Comparison of ENCODE assay signal across 15 cellular contexts in the genomic region with DNA sequence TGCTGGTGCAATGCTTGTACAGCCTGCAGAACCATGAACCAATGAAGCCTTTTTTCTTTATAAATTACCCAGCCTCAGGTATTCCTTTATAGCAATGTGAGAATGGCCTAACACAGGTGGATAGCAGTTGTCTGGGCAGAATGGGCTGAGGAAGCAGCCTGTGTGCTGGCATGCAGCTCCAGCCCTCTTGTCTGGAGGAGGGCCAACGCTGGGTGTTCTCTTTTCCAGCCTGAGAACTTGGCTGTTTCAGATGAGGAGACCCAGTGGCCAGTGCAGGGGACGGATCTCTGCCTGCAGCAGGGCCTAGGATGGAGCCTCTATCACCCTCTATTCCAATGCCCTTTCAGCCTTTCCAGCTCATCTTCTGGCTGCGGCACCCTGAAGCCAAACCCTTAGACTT. TPM values are rescaled to one million over a fixed set of nuclear protein-coding genes. Genes with fewer than 3 reads are reported as not detected.
DNase-seq lines count a peak whose midpoint lies in the region; ATAC-seq and TF ChIP-seq lines count a peak whose summit lies in the region.
"Had no signal": no experiment of that assay in that cellular context is flagged by ENCODE, and none has a peak within 500 bp of the region (broad histone marks: within the 10 kb centered on the region; RNA-seq: fewer than 3 reads in every experiment).

No MANE protein-coding gene starts in this region.

- H3K27me3 ChIP-seq in left ventricle myocardium inferior (ENCODE audit: low read depth) (no peaks in the 10 kb centered on the region), psoas muscle (ENCODE audit: insufficient read depth in 3 of 3, low read length in 2 of 3) (no peaks in the 10 kb centered on the region)
- H3K27me3 ChIP-seq: BLaER1 treated with 17β-estradiol and CSF1 and Interleukin-3, amounts not matched to agents 10 nM and 100 nM had no signal

- POLR2A ChIA-PET in activated CD8-positive, alpha-beta T cell treated with anti-CD3 and anti-CD28 coated beads, Interleukin-2, amount 10 ng/mL, durations not matched to agents 7 days and 5 days (lab: Charles Lee), result no interaction called here

- peaks cover 0 to under 1% of the 10 kb centered on the region in 2 donors for H3K9me3 Mint-ChIP-seq in natural killer cell
- no peaks in the 10 kb centered on the region for H3K9me3 Mint-ChIP-seq in activated CD8-positive, alpha-beta T cell treated with anti-CD3 and anti-CD28 coated beads, Interleukin-2, amount 10 ng/mL, durations not matched to agents 7 days and 5 days (ENCODE audit: insufficient read depth)
- H3K9me3 Mint-ChIP-seq: H9 had no signal

- TF ChIP-seq CTCF in left ventricle myocardium inferior (IDR thresholded peaks at IDR 0.05; ENCODE audit: borderline replicate concordance) (no peak), psoas muscle (IDR thresholded peaks at IDR 0.05) (no peak), natural killer cell (IDR thresholded peaks at IDR 0.05) (no peak)

- ATAC-seq in Right ventricle myocardium superior (ENCODE audit: poor library complexity) (peak; percentile 14), psoas muscle (no peak), natural killer cell (no peak), HG02852 (IDR thresholded peaks at IDR 0.05; ENCODE audit: unreplicated experiment) (no peak)
- no peak for ATAC-seq in activated CD8-positive, alpha-beta T cell treated with anti-CD3 and anti-CD28 coated beads, Interleukin-2, amount 10 ng/mL, durations not matched to agents 7 days and 5 days
- ATAC-seq: GM12878 had no signal

- no peak overlapping the region for H3K4me3 Mint-ChIP-seq in natural killer cell
- H3K4me3 Mint-ChIP-seq in activated CD8-positive, alpha-beta T cell treated with anti-CD3 and anti-CD28 coated beads, Interleukin-2, amount 10 ng/mL, durations not matched to agents 7 days and 5 days, result no peak overlapping the region
- H3K4me3 Mint-ChIP-seq: CD4-positive, CD25-positive, alpha-beta regulatory T cell; H9 had no signal

- H3K4me1 Mint-ChIP-seq in natural killer cell, result peaks cover 16 to 17% of the 10 kb centered on the region in 2 donors
- H3K4me1 Mint-ChIP-seq in activated CD8-positive, alpha-beta T cell treated with anti-CD3 and anti-CD28 coated beads, Interleukin-2, amount 10 ng/mL, durations not matched to agents 7 days and 5 days (ENCODE audit: low read depth), result no peaks in the 10 kb centered on the region
- H3K4me1 Mint-ChIP-seq: CD4-positive, CD25-positive, alpha-beta regulatory T cell had no signal

- no peaks in the 10 kb centered on the region for H3K9me3 ChIP-seq in left ventricle myocardium inferior (replicated peaks)
- no peaks in the 10 kb centered on the region for H3K9me3 ChIP-seq in psoas muscle
- H3K9me3 ChIP-seq: BLaER1 treated with 17β-estradiol and CSF1 and Interleukin-3, amounts not matched to agents 10 nM and 100 nM had no signal

- WGBS in psoas muscle, 3 donors, result 55 to 94% (median 62%) methylated on average over 3 of the region's 3 CpGs

- H3K36me3 Mint-ChIP-seq in natural killer cell, result no peaks in the 10 kb centered on the region
- H3K36me3 Mint-ChIP-seq in activated CD8-positive, alpha-beta T cell treated with anti-CD3 and anti-CD28 coated beads, Interleukin-2, amount 10 ng/mL, durations not matched to agents 7 days and 5 days (ENCODE audit: low read depth), result no peaks in the 10 kb centered on the region
- H3K36me3 Mint-ChIP-seq: CD4-positive, CD25-positive, alpha-beta regulatory T cell had no signal

- DNase-seq in Right ventricle myocardium superior, result peak; percentile 50
- no peak for DNase-seq in cardiac septum (ENCODE audit: low spot score)
- no peak for DNase-seq in left ventricle myocardium inferior
- no peak for DNase-seq in psoas muscle
- no peak for DNase-seq in natural killer cell
- DNase-seq in activated CD8-positive, alpha-beta T cell treated with anti-CD3 and anti-CD28 coated beads, Interleukin-2, amount 10 ng/mL, durations not matched to agents 7 days and 5 days, result no peak
- DNase-seq: CD4-positive, CD25-positive, alpha-beta regulatory T cell; DMS 273 treated with DMSO at 0.1 percent for 48 hours; GOT3; H9; IMR-90 had no signal

- intact Hi-C loops in Right ventricle myocardium superior (cut with DNase I) (no loop called here), cardiac septum (cut with DNase I) (no loop called here), left ventricle myocardium inferior (cut with micrococcal nuclease) (no loop called here), psoas muscle (cut with DNase I) (loop anchor here in 1 of 2 donors (5.0 kb wide), 1 partner anchor 55 kb away; no protein-coding TSS in a partner anchor), natural killer cell (cut with micrococcal nuclease) (no loop called here)

- H3K4me1 ChIP-seq in left ventricle myocardium inferior (peaks cover 77% of the 10 kb centered on the region), psoas muscle (peaks cover 84% of the 10 kb centered on the region)

- peak overlapping the region; percentile 67 for H3K27ac ChIP-seq in left ventricle myocardium inferior (replicated peaks)
- H3K27ac ChIP-seq in psoas muscle, result peak overlapping the region; percentile 19
- H3K27ac ChIP-seq: 22Rv1; BLaER1 treated with 17β-estradiol and CSF1 and Interleukin-3, amounts not matched to agents 10 nM and 100 nM had no signal

- no peak overlapping the region for H3K27ac Mint-ChIP-seq in natural killer cell
- H3K27ac Mint-ChIP-seq in activated CD8-positive, alpha-beta T cell treated with anti-CD3 and anti-CD28 coated beads, Interleukin-2, amount 10 ng/mL, durations not matched to agents 7 days and 5 days, result no peak overlapping the region
- H3K27ac Mint-ChIP-seq: CD4-positive, CD25-positive, alpha-beta regulatory T cell had no signal

- CTCF ChIA-PET in activated CD8-positive, alpha-beta T cell treated with anti-CD3 and anti-CD28 coated beads, Interleukin-2, amount 10 ng/mL, durations not matched to agents 7 days and 5 days (lab: Charles Lee), result no interaction called here

- H3K27me3 Mint-ChIP-seq in natural killer cell (ENCODE audit: low read depth in 2 of 2), result no peaks in the 10 kb centered on the region
- H3K27me3 Mint-ChIP-seq in activated CD8-positive, alpha-beta T cell treated with anti-CD3 and anti-CD28 coated beads, Interleukin-2, amount 10 ng/mL, durations not matched to agents 7 days and 5 days (ENCODE audit: low read depth), result no peaks in the 10 kb centered on the region
- H3K27me3 Mint-ChIP-seq: CD4-positive, CD25-positive, alpha-beta regulatory T cell had no signal

- H3K4me3 ChIP-seq in left ventricle myocardium inferior (no peak overlapping the region), psoas muscle (no peak overlapping the region)
- H3K4me3 ChIP-seq: BLaER1 treated with 17β-estradiol and CSF1 and Interleukin-3, amounts not matched to agents 10 nM and 100 nM; GM12878 had no signal

- H3K36me3 ChIP-seq in left ventricle myocardium inferior, result no peaks in the 10 kb centered on the region
- no peaks in the 10 kb centered on the region for H3K36me3 ChIP-seq in psoas muscle (ENCODE audit: insufficient read depth in 1 of 2, low read depth in 1 of 2)

RNA-seq across cellular contexts. Expression of gene CTIF, which starts 58.8 kb away (rescaled TPM):
- 54.5 TPM for total RNA-seq in Right ventricle myocardium superior
- 84.3 TPM for total RNA-seq in cardiac septum
- 60.0 TPM for total RNA-seq in left ventricle myocardium inferior
- 10 to 100 TPM; 25.4 to 40.5 (median 29.7) TPM for total RNA-seq in psoas muscle
- 10 to 100 TPM; 11.3 to 26.9 (median 11.9) TPM for polyA plus RNA-seq in psoas muscle
- total RNA-seq in natural killer cell, result 10 to 100 TPM in 1 of 3 donors, 1 to 10 TPM in 2; 6.9 to 10.2 (median 8.2) TPM
- 1 to 10 TPM; 1.3 to 2.1 TPM for total RNA-seq in activated CD8-positive, alpha-beta T cell treated with anti-CD3 and anti-CD28 coated beads, Interleukin-2, amount 10 ng/mL, durations not matched to agents 7 days and 5 days
